ENCODE assay signal across 4 cellular contexts in genomic region chr5:11422342-11422741, GRCh38.
"Had no signal": no experiment of that assay in that cellular context is flagged by ENCODE, and none has a peak within 500 bp of the region (broad histone marks: within the 10 kb centered on the region; RNA-seq: fewer than 3 reads in every experiment).

No MANE protein-coding gene starts in this region.

- DNase-seq: H9, HCEC 1CT, IMR-90 had no signal

- H3K4me3 Mint-ChIP-seq: GM23338, H9 had no signal

- H3K27ac Mint-ChIP-seq: GM23338 had no signal

- H3K4me1 Mint-ChIP-seq: GM23338 had no signal

- ATAC-seq: GM23338 had no signal

- H3K9me3 Mint-ChIP-seq: GM23338 had no signal
